Comparison of ENCODE assay signal across 28 cellular contexts in genomic region chr1:9672444-9672843, GRCh38. TPM values are rescaled to one million over a fixed set of nuclear protein-coding genes. Genes with fewer than 3 reads are reported as not detected.
DNase-seq lines count a peak whose midpoint lies in the region; ATAC-seq, FAIRE-seq and TF ChIP-seq lines count a peak whose summit lies in the region.
"Had no signal": no experiment of that assay in that cellular context is flagged by ENCODE, and none has a peak within 500 bp of the region (broad histone marks: within the 10 kb centered on the region; RNA-seq: fewer than 3 reads in every experiment).

No MANE protein-coding gene starts in this region.

- no peak for TF ChIP-seq RAD21 in K562 (CRISPR knock-in tag; conservative IDR thresholded peaks at IDR 0.05 in 1 of 2, IDR thresholded peaks at IDR 0.05 in 1 of 2)

- H3K4me1 ChIP-seq in K562 (replicated peaks in 1 of 2; ENCODE audit: control insufficient read depth in 2 of 2, insufficient read depth in 2 of 2, low read length in 2 of 2), result peaks cover 0 to 17% of the 10 kb centered on the region in 2 experiments; a peak in 3 of 5 replicates
- H3K4me1 ChIP-seq: neural progenitor cell, pancreas had no signal

- CTCF ChIA-PET in T-cell (lab: Charles Lee), result interaction anchor here in 1 of 2 donors (1.3 kb wide), 1 partner anchor 14 kb away, joined by 6 read pairs; no protein-coding TSS in a partner anchor
- CTCF ChIA-PET in K562 (lab: Yijun Ruan, JAX; ENCODE audit: low intra/inter-chr PET ratio), result no interaction called here

- BruUV-seq in K562 (replicated peaks; lab: Mats Ljungman, UMichigan), result no TSS peak

- no peak for TF ChIP-seq POLR2A in K562 (conservative IDR thresholded peaks at IDR 0.05)
- no peak for TF ChIP-seq POLR2A in GM12892 (IDR thresholded peaks at IDR 0.05; ENCODE audit: low read depth, low read length)

- H3K4me3 Mint-ChIP-seq in activated T-cell treated with anti-CD3 and anti-CD28 coated beads, Interleukin-2, amount 50 U/mL, for 72 hours, result no peak overlapping the region
- H3K4me3 Mint-ChIP-seq in T-cell, result no peak overlapping the region
- no peak overlapping the region for H3K4me3 Mint-ChIP-seq in stimulated activated naive B cell treated with anti-CD40 and anti-IgM and Interleukin-4, amounts not matched to agents 10 μg/mL and 1 μg/mL and 100 μg/mL, for 72 hours
- H3K4me3 Mint-ChIP-seq: dendritic cell treated with granulocyte-macrophage colony-stimulating factor and Interleukin-4, amounts not matched to agents 40 ng/mL and 50 ng/mL, for 4 days; endodermal cell; neural progenitor cell; stimulated activated memory B cell treated with anti-CD40 and anti-IgM and Interleukin-4, amounts not matched to agents 10 μg/mL and 1 μg/mL and 100 μg/mL, for 72 hours; T-helper 1 cell treated with Interleukin-12 subunit alpha and Interleukin-12 subunit beta and Interleukin-4 antibody, amounts not matched to agents 30 μg/mL and 1 μg/mL, for 36 hours had no signal

- WGBS in K562 (ENCODE audit: insufficient coverage, low coverage, missing lambda C conversion rate), result 28% methylated on average over 5 of the region's 5 CpGs

- H3K27ac Mint-ChIP-seq in activated T-cell treated with anti-CD3 and anti-CD28 coated beads, Interleukin-2, amount 50 U/mL, for 72 hours, result peak overlapping the region; percentile 42
- peak overlapping the region; percentile 27 to 58 for H3K27ac Mint-ChIP-seq in T-cell
- peak overlapping the region; percentile 37 for H3K27ac Mint-ChIP-seq in stimulated activated naive B cell treated with anti-CD40 and anti-IgM and Interleukin-4, amounts not matched to agents 10 μg/mL and 1 μg/mL and 100 μg/mL, for 72 hours
- H3K27ac Mint-ChIP-seq: dendritic cell treated with granulocyte-macrophage colony-stimulating factor and Interleukin-4, amounts not matched to agents 40 ng/mL and 50 ng/mL, for 4 days; endodermal cell; neural progenitor cell; T-helper 1 cell treated with Interleukin-12 subunit alpha and Interleukin-12 subunit beta and Interleukin-4 antibody, amounts not matched to agents 30 μg/mL and 1 μg/mL, for 36 hours had no signal

- H3K9ac ChIP-seq in K562 (ENCODE audit: insufficient read depth in 1 of 2, low read depth in 2 of 2, low read length in 2 of 2), result no peak overlapping the region
- H3K9ac ChIP-seq: neural progenitor cell had no signal

- intact Hi-C loops in K562 (cut with micrococcal nuclease), result no loop called here

- no peak overlapping the region for H3K27ac ChIP-seq in K562 (ENCODE audit: extremely low read depth, low read depth, low read length)
- H3K27ac ChIP-seq: neural progenitor cell, pancreas, SK-N-MC had no signal

- H3K79me2 ChIP-seq in K562 (ENCODE audit: control insufficient read depth, insufficient read depth, low read length), result no peaks in the 10 kb centered on the region

- 0 out of 5 replicates have a peak, but pooled peaks cover 0 to 2% of the 10 kb centered on the region in 2 experiments for H3K27me3 ChIP-seq in K562 (ENCODE audit: control insufficient read depth in 2 of 2, insufficient read depth in 2 of 2, low read length in 2 of 2)
- H3K27me3 ChIP-seq: neural progenitor cell, pancreas had no signal

- H3K9me1 ChIP-seq in K562 (ENCODE audit: control insufficient read depth, insufficient read depth, low read length), result no peaks in the 10 kb centered on the region

- no peak for TF ChIP-seq CTCF in K562 (IDR thresholded peaks at IDR 0.05 in 2 of 3, conservative IDR thresholded peaks at IDR 0.05 in 1 of 3; ENCODE audit: insufficient read depth in 2 of 3, low read depth in 1 of 3, low read length in 3 of 3)

- no peaks in the 10 kb centered on the region for H4K20me1 ChIP-seq in K562 (replicated peaks; ENCODE audit: control insufficient read depth, insufficient read depth, low read length)

- H3K4me2 ChIP-seq in K562 (ENCODE audit: insufficient read depth, low read length), result no peak overlapping the region
- H3K4me2 ChIP-seq: neural progenitor cell had no signal

- no peaks in the 10 kb centered on the region for H3K36me3 ChIP-seq in K562 (ENCODE audit: control insufficient read depth, insufficient read depth, low read length)
- H3K36me3 ChIP-seq: neural progenitor cell, pancreas had no signal

- no peak for ATAC-seq in activated T-cell treated with anti-CD3 and anti-CD28 coated beads, Interleukin-2, amount 50 U/mL, for 72 hours (replicated peaks in 1 of 2)
- no peak for ATAC-seq in T-cell (replicated peaks in 1 of 4)
- ATAC-seq in K562, result no peak
- ATAC-seq in stimulated activated naive B cell treated with anti-CD40 and anti-IgM and Interleukin-4, amounts not matched to agents 10 μg/mL and 1 μg/mL and 100 μg/mL, for 72 hours (replicated peaks), result no peak
- ATAC-seq in HG03469 (IDR thresholded peaks at IDR 0.05; ENCODE audit: unreplicated experiment), result no peak
- ATAC-seq: left colon; pancreas; stimulated activated memory B cell treated with anti-CD40 and anti-IgM and Interleukin-4, amounts not matched to agents 10 μg/mL and 1 μg/mL and 100 μg/mL, for 72 hours had no signal

- no peaks in the 10 kb centered on the region for H3K9me3 ChIP-seq in K562 (replicated peaks; ENCODE audit: control insufficient read depth, insufficient read depth, low read depth, low read length)
- H3K9me3 ChIP-seq: A549, pancreas had no signal

- FAIRE-seq in K562 (lab: Jason Lieb, UNC) (no peak), GM12892 (lab: Jason Lieb, UNC) (no peak)
- FAIRE-seq: A549, pancreas had no signal

- H3K4me1 Mint-ChIP-seq in activated T-cell treated with anti-CD3 and anti-CD28 coated beads, Interleukin-2, amount 50 U/mL, for 72 hours (ENCODE audit: low read depth), result peaks cover 73% of the 10 kb centered on the region
- peaks cover 75 to 83% (median 79%) of the 10 kb centered on the region in 3 donors for H3K4me1 Mint-ChIP-seq in T-cell
- peaks cover 48 to 84% of the 10 kb centered on the region in 2 donors for H3K4me1 Mint-ChIP-seq in stimulated activated naive B cell treated with anti-CD40 and anti-IgM and Interleukin-4, amounts not matched to agents 10 μg/mL and 1 μg/mL and 100 μg/mL, for 72 hours
- H3K4me1 Mint-ChIP-seq: neural progenitor cell had no signal

- in situ Hi-C loops in K562 (cut with MboI), result no loop called here

- no peak overlapping the region for H3K4me3 ChIP-seq in K562
- H3K4me3 ChIP-seq: A549, neural progenitor cell, pancreas, SK-N-MC had no signal

- H3K36me3 Mint-ChIP-seq in activated T-cell treated with anti-CD3 and anti-CD28 coated beads, Interleukin-2, amount 50 U/mL, for 72 hours (ENCODE audit: insufficient read depth in 2 of 2), result peaks cover 12 to 36% of the 10 kb centered on the region in 2 donors
- H3K36me3 Mint-ChIP-seq in T-cell, result peaks cover 39% of the 10 kb centered on the region
- peaks cover 42 to 63% of the 10 kb centered on the region in 2 donors for H3K36me3 Mint-ChIP-seq in stimulated activated naive B cell treated with anti-CD40 and anti-IgM and Interleukin-4, amounts not matched to agents 10 μg/mL and 1 μg/mL and 100 μg/mL, for 72 hours
- H3K36me3 Mint-ChIP-seq: neural progenitor cell had no signal

- no peaks in the 10 kb centered on the region for H3K9me3 Mint-ChIP-seq in activated T-cell treated with anti-CD3 and anti-CD28 coated beads, Interleukin-2, amount 50 U/mL, for 72 hours
- no peaks in the 10 kb centered on the region for H3K9me3 Mint-ChIP-seq in T-cell
- peaks cover 0 to 4% of the 10 kb centered on the region in 2 donors for H3K9me3 Mint-ChIP-seq in stimulated activated naive B cell treated with anti-CD40 and anti-IgM and Interleukin-4, amounts not matched to agents 10 μg/mL and 1 μg/mL and 100 μg/mL, for 72 hours
- H3K9me3 Mint-ChIP-seq: dendritic cell treated with granulocyte-macrophage colony-stimulating factor and Interleukin-4, amounts not matched to agents 40 ng/mL and 50 ng/mL, for 4 days; endodermal cell; neural progenitor cell; stimulated activated memory B cell treated with anti-CD40 and anti-IgM and Interleukin-4, amounts not matched to agents 10 μg/mL and 1 μg/mL and 100 μg/mL, for 72 hours; T-helper 1 cell treated with Interleukin-12 subunit alpha and Interleukin-12 subunit beta and Interleukin-4 antibody, amounts not matched to agents 30 μg/mL and 1 μg/mL, for 36 hours had no signal

- TF ChIP-seq EP300 in K562 (IDR thresholded peaks at IDR 0.05; ENCODE audit: low read length), result no peak

- POLR2A ChIA-PET in T-cell (lab: Charles Lee), result interaction anchor here in 1 of 2 donors (0.6 to 0.7 kb wide), 2 partner anchors 12 to 38 kb away, joined by 3 read pairs; no protein-coding TSS in a partner anchor
- POLR2A ChIA-PET in K562 (lab: Yijun Ruan, JAX), result interaction anchor here (1.0 to 2.3 kb wide), 2 partner anchors 9 to 15 kb away, joined by 3 to 11 read pairs; no protein-coding TSS in a partner anchor

- no peak overlapping the region for H2AFZ ChIP-seq in K562 (ENCODE audit: low read depth, low read length)
- H2AFZ ChIP-seq: neural progenitor cell had no signal

- H3K27me3 Mint-ChIP-seq in activated T-cell treated with anti-CD3 and anti-CD28 coated beads, Interleukin-2, amount 50 U/mL, for 72 hours (ENCODE audit: low read depth), result no peaks in the 10 kb centered on the region
- no peaks in the 10 kb centered on the region for H3K27me3 Mint-ChIP-seq in T-cell
- H3K27me3 Mint-ChIP-seq in stimulated activated naive B cell treated with anti-CD40 and anti-IgM and Interleukin-4, amounts not matched to agents 10 μg/mL and 1 μg/mL and 100 μg/mL, for 72 hours, result no peaks in the 10 kb centered on the region
- H3K27me3 Mint-ChIP-seq: dendritic cell treated with granulocyte-macrophage colony-stimulating factor and Interleukin-4, amounts not matched to agents 40 ng/mL and 50 ng/mL, for 4 days; stimulated activated memory B cell treated with anti-CD40 and anti-IgM and Interleukin-4, amounts not matched to agents 10 μg/mL and 1 μg/mL and 100 μg/mL, for 72 hours had no signal

- no peak for DNase-seq in activated T-cell treated with anti-CD3 and anti-CD28 coated beads, Interleukin-2, amount 50 U/mL, for 72 hours
- DNase-seq in activated T-cell treated with anti-CD3 and anti-CD28 coated beads for 4 hours, result no peak
- DNase-seq in T-cell, result no peak
- DNase-seq in K562 (ENCODE audit: extremely low read depth in 1 of 4, low spot score in 3 of 4), result no peak
- DNase-seq in stimulated activated naive B cell treated with anti-CD40 and anti-IgM and Interleukin-4, amounts not matched to agents 10 μg/mL and 1 μg/mL and 100 μg/mL, for 72 hours, result no peak
- no peak for DNase-seq in GM12892 (ENCODE audit: insufficient read length)
- DNase-seq in AG08395 (ENCODE audit: low spot score), result no peak
- DNase-seq: activated CD4-positive, alpha-beta T cell treated with anti-CD3 and anti-CD28 coated beads for 1 hour; activated T-cell treated with anti-CD3 and anti-CD28 coated beads, Interleukin-2, amount 50 U/mL, for 1 hour; Calu3; caudate nucleus; endodermal cell; IMR-90; left colon; mammary epithelial cell; MV-4-11; NCI-H1436 treated with DMSO at 0.1 percent for 48 hours; NCI-H345; NCI-H69; pancreas; PC-3 had no signal

RNA-seq across cellular contexts. Expression of gene PIK3CD, which starts 20.9 kb away (rescaled TPM):
- total RNA-seq in activated T-cell treated with anti-CD3 and anti-CD28 coated beads, Interleukin-2, amount 50 U/mL, for 72 hours, result 100 to 1,000 TPM; 149 to 162 TPM
- total RNA-seq in T-cell, result 100 to 1,000 TPM; 246 to 313 (median 280) TPM
- 17.5 and 44.3 TPM in 2 replicates for total RNA-seq in K562 (2011; cell fraction: chromatin; rRNA removed; ENCODE audit: low replicate concordance)
- total RNA-seq in K562 (2011; cell fraction: nucleolus; rRNA removed), result 32.4 and 33.3 TPM in 2 replicates
- 16.6 and 20.1 TPM in 2 replicates for total RNA-seq in K562 (2011; cell fraction: nucleoplasm; rRNA removed)
- total RNA-seq in K562 (2014; rRNA removed), result 7.4 and 15.2 TPM in 2 replicates
- total RNA-seq in K562 (2014; rRNA removed; fragmentation: Illumina TruSeq; extraction: Trizol), result 4.4 and 5.1 TPM in 2 replicates
- 7.2 and 8.2 TPM in 2 replicates for total RNA-seq in K562 (2015; rRNA removed; fragmentation: Illumina TruSeq; extraction: Trizol)
- 19.5 and 20.8 TPM in 2 replicates for total RNA-seq in K562 (2021)
- polyA plus RNA-seq in K562 (2011; rRNA removed), result 5.6 and 14.8 TPM in 2 replicates
- polyA plus RNA-seq in K562 (2011; cell fraction: cytosol; rRNA removed), result 8.3 and 11.4 TPM in 2 replicates
- polyA plus RNA-seq in K562 (2011; cell fraction: nucleus; rRNA removed), result 24.4 and 38.0 TPM in 2 replicates
- 11.3 and 21.5 TPM in 2 replicates for polyA plus RNA-seq in K562 (2012)
- 9.5 and 12.5 TPM in 2 replicates for polyA plus RNA-seq in K562 (2014; fragmentation: Illumina TruSeq; extraction: Trizol)
- polyA plus RNA-seq in K562 (2014; fragmentation: Nextera tagmentation; extraction: Ambion mirVana), result 1 to 10 TPM; 1.8 to 2.0 TPM
- 10.8 and 11.1 TPM in 2 replicates for polyA plus RNA-seq in K562 (2014; rRNA removed)
- polyA minus RNA-seq in K562 (2011; rRNA and poly(A)+ RNA removed), result 5.2 and 8.9 TPM in 2 replicates
- polyA minus RNA-seq in K562 (2011; cell fraction: cytosol; rRNA and poly(A)+ RNA removed), result 7.1 and 15.0 TPM in 2 replicates
- polyA minus RNA-seq in K562 (2011; cell fraction: nucleus; rRNA and poly(A)+ RNA removed), result 12.5 and 24.8 TPM in 2 replicates
- polyA plus RNA-seq in GM12892 (2012; ENCODE audit: missing spikeins), result 53.8 TPM
